ENCODE assay signal across 8 cellular contexts in the genomic region with DNA sequence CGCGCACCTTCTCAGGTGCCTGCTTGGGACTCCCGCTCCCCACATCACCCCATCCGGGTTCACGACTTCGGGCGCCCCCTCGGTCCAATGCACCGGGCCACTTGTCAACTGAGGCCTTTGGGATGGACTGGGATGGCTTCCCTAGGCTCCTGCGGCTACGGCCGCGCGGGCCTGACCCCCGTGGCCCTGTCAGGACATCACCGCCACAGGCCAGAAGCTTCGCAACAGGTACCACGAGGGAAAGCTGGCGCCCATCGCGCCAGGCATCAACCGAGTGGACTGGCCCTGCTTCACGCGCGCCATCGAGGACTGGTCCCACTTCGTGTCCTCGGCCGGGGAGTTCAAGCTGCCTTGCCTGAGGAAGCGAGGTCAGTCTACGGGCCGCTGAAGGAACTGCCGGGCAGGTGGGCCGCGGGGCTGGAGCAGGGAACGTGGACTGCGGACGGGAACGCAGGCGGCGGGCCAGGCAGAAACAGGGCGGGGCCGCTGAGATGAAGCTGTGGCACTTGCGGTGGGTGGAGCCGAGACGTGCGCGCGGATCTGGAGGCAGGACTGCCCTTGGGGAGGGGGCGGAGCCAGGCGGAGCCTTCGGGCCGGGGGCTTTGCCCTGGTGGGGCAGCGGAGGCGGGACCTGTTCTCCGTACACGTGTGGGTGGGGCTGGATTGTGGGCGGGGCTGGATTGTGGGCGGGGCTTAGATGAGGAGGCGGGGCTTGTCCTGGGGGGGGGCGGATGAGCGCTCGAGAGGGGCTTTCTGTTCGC. TPM values are rescaled to one million over a fixed set of nuclear protein-coding genes. Genes with fewer than 3 reads are reported as not detected.
DNase-seq lines count a peak whose midpoint lies in the region; ATAC-seq and TF ChIP-seq lines count a peak whose summit lies in the region.

No MANE protein-coding gene starts in this region.

- no peak overlapping the region for H2BK20ac ChIP-seq in H9 (ENCODE audit: low read depth, low read length, poor library complexity, severe bottlenecking)

- peaks cover 14% of the 10 kb centered on the region for H3K4me1 ChIP-seq in CD8-positive, alpha-beta memory T cell (ENCODE audit: insufficient read depth, low read length)
- H3K4me1 ChIP-seq in H9 (ENCODE audit: insufficient read depth, low read length) (no peaks in the 10 kb centered on the region), testis (peaks cover 4% of the 10 kb centered on the region)

- H3K27me3 Mint-ChIP-seq in CD8-positive, alpha-beta memory T cell, result peaks cover 0 to 1% of the 10 kb centered on the region in 2 donors
- H3K27me3 Mint-ChIP-seq in H9 (ENCODE audit: low read depth), result peaks cover 54% of the 10 kb centered on the region

- H2BK15ac ChIP-seq in H9 (ENCODE audit: low read depth, low read length), result 0 out of 2 replicates have a peak overlapping the region, but pooled peaks have one; percentile 9

- H3K4me2 ChIP-seq in H9 (ENCODE audit: insufficient read depth, insufficient read length, low read length), result peak overlapping the region; percentile 76

- peaks cover 10 to 27% (median 15%) of the 10 kb centered on the region in 3 donors for H3K4me1 Mint-ChIP-seq in CD8-positive, alpha-beta memory T cell
- peaks cover 3 to 9% of the 10 kb centered on the region in 2 experiments; a peak in 3 of 4 replicates for H3K4me1 Mint-ChIP-seq in H9

- H3K27me3 ChIP-seq in CD8-positive, alpha-beta memory T cell (ENCODE audit: insufficient read depth, low read length, poor library complexity, severe bottlenecking), result no peaks in the 10 kb centered on the region
- H3K27me3 ChIP-seq in H9 (ENCODE audit: insufficient read depth, low read length) (peaks cover 11% of the 10 kb centered on the region; the same call in 1 of the 2 replicates), testis (no peaks in the 10 kb centered on the region)

- H2AK5ac ChIP-seq in H9 (ENCODE audit: insufficient read length, low read length), result no peak overlapping the region

- TF ChIP-seq CTCF in H9 (conservative IDR thresholded peaks at IDR 0.05), result no peak
- no peak for TF ChIP-seq CTCF in omental fat pad (IDR thresholded peaks at IDR 0.05)
- no peak for TF ChIP-seq CTCF in testis (IDR thresholded peaks at IDR 0.05)

- DNase-seq in CD8-positive, alpha-beta memory T cell, result peak; percentile 88 to 95 (median 91)
- DNase-seq in H9 (peak; percentile 98), OCI-M1 (lab: John Stamatoyannopoulos, UW) (peak; percentile 81), activated gamma-delta T cell treated with Interleukin-2 at 50 U/mL for 16 hours (peak; percentile 84), globus pallidus (ENCODE audit: low spot score) (peak; percentile 35), omental fat pad (ENCODE audit: low spot score) (peak; percentile 65), testis (peak; percentile 90), NCI-H2171 treated with DMSO at 0.1 percent for 48 hours (lab: John Stamatoyannopoulos, UW) (no peak)

- peaks cover 0 to 2% (median 0%) of the 10 kb centered on the region in 3 donors for H3K36me3 Mint-ChIP-seq in CD8-positive, alpha-beta memory T cell
- H3K36me3 Mint-ChIP-seq in H9 (ENCODE audit: insufficient read depth in 1 of 3, low read depth in 3 of 3), result no peaks in the 10 kb centered on the region; a peak in 1 of 7 replicates

- no peak overlapping the region for H2BK120ac ChIP-seq in H9 (ENCODE audit: low read depth, low read length, poor library complexity, severe bottlenecking)

- no peaks in the 10 kb centered on the region for H3K9me3 ChIP-seq in CD8-positive, alpha-beta memory T cell (ENCODE audit: low read length)
- H3K9me3 ChIP-seq in H9 (ENCODE audit: control insufficient read depth, low read depth, low read length) (no peaks in the 10 kb centered on the region), testis (no peaks in the 10 kb centered on the region)

- no peak overlapping the region for H3K4ac ChIP-seq in H9 (ENCODE audit: low read depth, low read length)

- no peaks in the 10 kb centered on the region for H3K79me2 ChIP-seq in H9 (ENCODE audit: insufficient read depth, low read length)

- intact Hi-C loops in testis (cut with DNase I; ENCODE audit: low total_unique reads), result no loop called here

- H3K9ac ChIP-seq in H9 (ENCODE audit: extremely low read depth, insufficient read length, low read length), result peak overlapping the region; percentile 20

- H3K56ac ChIP-seq in H9 (ENCODE audit: insufficient read length, low read depth, low read length), result no peak overlapping the region

- no peak overlapping the region for H3T11ph ChIP-seq in H9 (ENCODE audit: low read length)

- H3K18ac ChIP-seq in H9 (ENCODE audit: insufficient read length, low read depth, low read length), result peak overlapping the region; percentile 74

- H4K20me1 ChIP-seq in H9 (ENCODE audit: control insufficient read depth, insufficient read depth, insufficient read length), result no peaks in the 10 kb centered on the region

- H3K14ac ChIP-seq in H9 (ENCODE audit: insufficient read depth, low read length), result peak overlapping the region; percentile 52; the same call in 1 of the 2 replicates

- no CpG with 5 or more reads among the region's 64 CpGs for WGBS in H9 (ENCODE audit: extremely low coverage, insufficient read length, low lambda C conversion rate)
- 7 to 14% methylated on average over 32 to 64 of the region's 64 CpGs for WGBS in testis, 2 donors

- no peak overlapping the region for H2BK12ac ChIP-seq in H9 (ENCODE audit: insufficient read length, low read depth, low read length)

- no peak overlapping the region for H4K8ac ChIP-seq in H9 (replicated peaks; ENCODE audit: insufficient read length, low read depth, low read length)

- peaks cover 16% of the 10 kb centered on the region for H3K23me2 ChIP-seq in H9 (ENCODE audit: insufficient read length, low read depth, low read length, poor library complexity, severe bottlenecking)

- peak overlapping the region; percentile 81 for H3K4me3 ChIP-seq in CD8-positive, alpha-beta memory T cell (ENCODE audit: low read length)
- peak overlapping the region; percentile 44 to 62 for H3K4me3 ChIP-seq in testis

- POLR2A ChIA-PET in CD8-positive, alpha-beta memory T cell (lab: Charles Lee), result interaction anchor here (1.5 kb wide), 1 partner anchor 14 kb away, joined by 9 read pairs; no protein-coding TSS in a partner anchor

- ATAC-seq in omental fat pad (ENCODE audit: low FRiP score), result peak; percentile 95

- H3K9me3 Mint-ChIP-seq in CD8-positive, alpha-beta memory T cell, result no peaks in the 10 kb centered on the region
- no peaks in the 10 kb centered on the region for H3K9me3 Mint-ChIP-seq in H9

- no peak overlapping the region for H2BK5ac ChIP-seq in H9 (ENCODE audit: insufficient read length, low read length)

- H3K36me3 ChIP-seq in CD8-positive, alpha-beta memory T cell (ENCODE audit: insufficient read depth, low read length), result no peaks in the 10 kb centered on the region
- no peaks in the 10 kb centered on the region for H3K36me3 ChIP-seq in testis (ENCODE audit: low read depth, missing control alignments)

- CTCF ChIA-PET in CD8-positive, alpha-beta memory T cell (lab: Charles Lee), result interaction anchor here (1.3 to 1.8 kb wide), 3 partner anchors 15 to 86 kb away, joined by 3 to 8 read pairs (median 4); a partner anchor contains a TSS

- no peak overlapping the region for H3K23ac ChIP-seq in H9 (ENCODE audit: insufficient read length, low read depth, low read length)

- H3K27ac Mint-ChIP-seq in CD8-positive, alpha-beta memory T cell, result peak overlapping the region; percentile 47 to 94 (median 84)
- no peak overlapping the region for H3K27ac Mint-ChIP-seq in H9

- peak overlapping the region; percentile 38 for H3K27ac ChIP-seq in CD8-positive, alpha-beta memory T cell (ENCODE audit: low read depth, low read length)
- H3K27ac ChIP-seq in H9 (ENCODE audit: insufficient read length, low read depth, low read length), result no peak overlapping the region
- no peak overlapping the region for H3K27ac ChIP-seq in testis

- no peak overlapping the region for H2AFZ ChIP-seq in H9 (ENCODE audit: low read length)

- H3K79me1 ChIP-seq in H9 (ENCODE audit: insufficient read depth, low read depth, low read length, poor library complexity, severe bottlenecking), result no peaks in the 10 kb centered on the region

- H4K5ac ChIP-seq in H9 (ENCODE audit: insufficient read length, low read depth, low read length), result no peak overlapping the region

- peak overlapping the region; percentile 87 to 94 (median 93) for H3K4me3 Mint-ChIP-seq in CD8-positive, alpha-beta memory T cell
- peak overlapping the region; percentile 79 to 93 for H3K4me3 Mint-ChIP-seq in H9

- TF ChIP-seq POLR2A in testis (IDR thresholded peaks at IDR 0.05), result no peak

- no peak overlapping the region for H4K91ac ChIP-seq in H9 (ENCODE audit: insufficient read length, low read depth, low read length)

RNA-seq across cellular contexts. Expression of a gene that starts 13.7 kb away (rescaled TPM):
- not detected for total RNA-seq in CD8-positive, alpha-beta memory T cell
- polyA plus RNA-seq in CD8-positive, alpha-beta memory T cell, result not detected
- total RNA-seq in H9 (2021) (not detected in 2 replicates), omental fat pad (not detected), testis (1 to 10 TPM in 1 of 2 donors, under 1 TPM in 1; 0.87 to 1.2 TPM)
- 0.76 TPM for polyA plus RNA-seq in testis (ENCODE audit: insufficient read depth, low read depth, low replicate concordance)

RNA-seq across cellular contexts. Expression of a gene that starts 15.8 kb away (rescaled TPM):
- 10 to 100 TPM; 11.9 to 12.8 TPM for total RNA-seq in CD8-positive, alpha-beta memory T cell
- 18.5 TPM for polyA plus RNA-seq in CD8-positive, alpha-beta memory T cell
- total RNA-seq in H9 (2021) (5.6 and 6.6 TPM in 2 replicates), omental fat pad (1 to 10 TPM; 3.2 to 9.1 (median 5.6) TPM), testis (10 to 100 TPM; 11.2 to 12.1 TPM)
- 10.4 TPM for polyA plus RNA-seq in testis (ENCODE audit: insufficient read depth, low read depth, low replicate concordance)

RNA-seq across cellular contexts. Expression of a gene that starts 16.6 kb away (rescaled TPM):
- 10 to 100 TPM; 66.6 to 68.5 TPM for total RNA-seq in CD8-positive, alpha-beta memory T cell
- 68.1 TPM for polyA plus RNA-seq in CD8-positive, alpha-beta memory T cell
- 65.0 and 65.6 TPM in 2 replicates for total RNA-seq in H9 (2021)
- 10 to 100 TPM; 18.8 to 42.5 (median 33.4) TPM for total RNA-seq in omental fat pad
- 10 to 100 TPM; 62.4 to 63.7 TPM for total RNA-seq in testis
- polyA plus RNA-seq in testis (ENCODE audit: insufficient read depth, low read depth, low replicate concordance), result 39.7 TPM

RNA-seq across cellular contexts. Expression of a gene that starts 40.9 kb away (rescaled TPM):
- total RNA-seq in CD8-positive, alpha-beta memory T cell, result 1 to 10 TPM in 1 of 2 experiments, under 1 TPM in 1; 0.97 to 1.1 TPM
- polyA plus RNA-seq in CD8-positive, alpha-beta memory T cell, result 0.16 TPM
- total RNA-seq in H9 (2021) (32.9 and 33.6 TPM in 2 replicates), omental fat pad (10 to 100 TPM in 3 of 4 donors, 1 to 10 TPM in 1; 5.5 to 15.2 (median 14.4) TPM), testis (100 to 1,000 TPM; 194 to 300 TPM)
- polyA plus RNA-seq in testis (ENCODE audit: insufficient read depth, low read depth, low replicate concordance), result 80.6 TPM

Comparison
In these comparisons a context has a peak if more than half of its experiments do, and no peak if none do; other contexts are left out.
1. H3K27ac Mint-ChIP-seq: peak in CD8-positive, alpha-beta memory T cell (8 of 8); none in H9 (0 of 3).